Comparison of ENCODE assay signal across 26 cellular contexts in the genomic region with DNA sequence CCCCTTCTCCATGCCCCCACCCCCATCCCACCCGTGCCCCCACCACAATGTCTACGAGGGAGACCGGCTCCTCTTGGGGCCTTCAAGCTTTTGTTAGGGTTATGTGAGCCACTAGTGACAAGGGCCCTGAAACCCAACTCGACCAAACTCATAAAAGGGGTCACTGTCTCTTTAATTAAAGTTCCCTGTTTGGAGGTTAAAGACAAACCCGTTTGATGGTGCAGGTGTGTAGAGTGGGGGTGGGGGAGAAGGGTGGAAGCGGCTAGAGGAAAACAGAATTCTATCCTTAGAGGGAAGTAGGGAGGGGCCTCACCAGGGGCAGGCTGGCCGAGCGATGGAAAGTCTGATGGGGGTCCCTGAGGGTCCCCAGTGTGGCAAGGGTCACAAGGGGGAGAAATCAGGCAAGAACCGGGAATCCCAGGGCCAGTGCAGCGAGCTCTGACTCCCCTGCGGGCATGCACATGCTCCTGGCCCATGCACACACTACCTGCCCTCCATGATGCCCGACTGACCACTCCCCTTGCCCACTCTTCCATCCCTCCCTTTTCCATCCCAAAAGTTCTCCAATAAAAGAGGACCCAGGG.
"Had no signal": no experiment of that assay in that cellular context is flagged by ENCODE, and none has a peak within 500 bp of the region (broad histone marks: within the 10 kb centered on the region; RNA-seq: fewer than 3 reads in every experiment).

No MANE protein-coding gene starts in this region.

- H3K4me1 Mint-ChIP-seq: activated CD4-positive, alpha-beta memory T cell treated with anti-CD3 and anti-CD28 coated beads, Interleukin-2, amount 10 ng/mL, durations not matched to agents 7 days and 5 days; activated CD4-positive, alpha-beta T cell treated with anti-CD3 and anti-CD28 coated beads, Interleukin-2, amount 10 ng/mL, durations not matched to agents 7 days and 5 days; activated naive CD4-positive, alpha-beta T cell treated with anti-CD3 and anti-CD28 coated beads, Interleukin-2, amount 10 ng/mL, durations not matched to agents 7 days and 5 days had no signal

- H3K4me3 Mint-ChIP-seq: activated CD4-positive, alpha-beta memory T cell treated with anti-CD3 and anti-CD28 coated beads, Interleukin-2, amount 10 ng/mL, durations not matched to agents 7 days and 5 days; activated CD4-positive, alpha-beta T cell treated with anti-CD3 and anti-CD28 coated beads, Interleukin-2, amount 10 ng/mL, durations not matched to agents 7 days and 5 days; activated naive CD4-positive, alpha-beta T cell treated with anti-CD3 and anti-CD28 coated beads, Interleukin-2, amount 10 ng/mL, durations not matched to agents 7 days and 5 days; activated naive CD8-positive, alpha-beta T cell treated with anti-CD3 and anti-CD28 coated beads for 36 hours; activated T-cell treated with anti-CD3 and anti-CD28 coated beads, Interleukin-2, amount 50 U/mL, for 72 hours had no signal

- H3K9me3 Mint-ChIP-seq: activated CD4-positive, alpha-beta memory T cell treated with anti-CD3 and anti-CD28 coated beads, Interleukin-2, amount 10 ng/mL, durations not matched to agents 7 days and 5 days; activated CD4-positive, alpha-beta T cell treated with anti-CD3 and anti-CD28 coated beads, Interleukin-2, amount 10 ng/mL, durations not matched to agents 7 days and 5 days; activated naive CD4-positive, alpha-beta T cell treated with anti-CD3 and anti-CD28 coated beads, Interleukin-2, amount 10 ng/mL, durations not matched to agents 7 days and 5 days; activated naive CD8-positive, alpha-beta T cell treated with anti-CD3 and anti-CD28 coated beads for 36 hours; activated T-cell treated with anti-CD3 and anti-CD28 coated beads, Interleukin-2, amount 50 U/mL, for 72 hours; activated T-helper 2 cell treated with anti-CD3 and anti-CD28 coated beads, Interferon-gamma antibody, Interleukin-2, Interleukin-4, amounts not matched to agents 10 μg/mL and 5 μg/mL and 100 μg/mL, durations not matched to agents 14 hours and 24 hours and 36 hours had no signal

- DNase-seq: activated CD4-positive, alpha-beta memory T cell treated with anti-CD3 and anti-CD28 coated beads, Interleukin-2, amount 10 ng/mL, durations not matched to agents 7 days and 5 days; activated CD4-positive, alpha-beta T cell treated with anti-CD3 and anti-CD28 coated beads, Interleukin-2, amount 10 ng/mL, durations not matched to agents 7 days and 5 days; activated CD4-positive, CD25-positive, alpha-beta regulatory T cell; activated CD8-positive, alpha-beta memory T cell treated with anti-CD3 and anti-CD28 coated beads, Interleukin-2, amount 50 U/mL, for 4 hours; activated gamma-delta T cell treated with Interleukin-2 at 50 U/mL for 16 hours; activated naive CD4-positive, alpha-beta T cell treated with anti-CD3 and anti-CD28 coated beads, Interleukin-2, amount 10 ng/mL, durations not matched to agents 7 days and 5 days; activated naive CD8-positive, alpha-beta T cell treated with anti-CD3 and anti-CD28 coated beads for 36 hours; activated T-cell treated with anti-CD3 and anti-CD28 coated beads, Interleukin-2, amount 50 U/mL, for 72 hours; brain microvascular endothelial cell; KBM-7; MV-4-11; NCI-H1092 treated with DMSO at 0.1 percent for 48 hours; NCI-H1417 treated with DMSO at 0.1 percent for 48 hours; NCI-H1694; NCI-H2029 treated with DMSO at 0.1 percent for 48 hours; NCI-H345; NCI-H510A; NCI-H69; PC-3; SHP77 treated with DMSO at 0.1 percent for 48 hours; T-helper 1 cell had no signal

- ATAC-seq: activated T-cell treated with anti-CD3 and anti-CD28 coated beads, Interleukin-2, amount 50 U/mL, for 72 hours; PC-3 had no signal

- H3K27me3 Mint-ChIP-seq: activated CD4-positive, alpha-beta T cell treated with anti-CD3 and anti-CD28 coated beads, Interleukin-2, amount 10 ng/mL, durations not matched to agents 7 days and 5 days had no signal

- H3K27me3 ChIP-seq: brain microvascular endothelial cell had no signal

- H3K36me3 Mint-ChIP-seq: activated naive CD4-positive, alpha-beta T cell treated with anti-CD3 and anti-CD28 coated beads, Interleukin-2, amount 10 ng/mL, durations not matched to agents 7 days and 5 days; activated naive CD8-positive, alpha-beta T cell treated with anti-CD3 and anti-CD28 coated beads for 36 hours had no signal

- FAIRE-seq: RCC 7860 had no signal

- H3K27ac Mint-ChIP-seq: activated CD4-positive, alpha-beta memory T cell treated with anti-CD3 and anti-CD28 coated beads, Interleukin-2, amount 10 ng/mL, durations not matched to agents 7 days and 5 days; activated CD4-positive, alpha-beta T cell treated with anti-CD3 and anti-CD28 coated beads, Interleukin-2, amount 10 ng/mL, durations not matched to agents 7 days and 5 days; activated naive CD4-positive, alpha-beta T cell treated with anti-CD3 and anti-CD28 coated beads, Interleukin-2, amount 10 ng/mL, durations not matched to agents 7 days and 5 days; activated naive CD8-positive, alpha-beta T cell treated with anti-CD3 and anti-CD28 coated beads for 36 hours; activated T-cell treated with anti-CD3 and anti-CD28 coated beads, Interleukin-2, amount 50 U/mL, for 72 hours; activated T-helper 2 cell treated with anti-CD3 and anti-CD28 coated beads, Interferon-gamma antibody, Interleukin-2, Interleukin-4, amounts not matched to agents 10 μg/mL and 5 μg/mL and 100 μg/mL, durations not matched to agents 14 hours and 24 hours and 36 hours had no signal

- H3K36me3 ChIP-seq: brain microvascular endothelial cell, cardiac muscle cell had no signal

- H3K4me3 ChIP-seq: cardiac muscle cell, SK-N-MC had no signal

- H3K27ac ChIP-seq: brain microvascular endothelial cell, cardiac muscle cell, SK-N-MC, VCaP had no signal
